Comparison of ENCODE assay signal across 28 cellular contexts in the genomic region with DNA sequence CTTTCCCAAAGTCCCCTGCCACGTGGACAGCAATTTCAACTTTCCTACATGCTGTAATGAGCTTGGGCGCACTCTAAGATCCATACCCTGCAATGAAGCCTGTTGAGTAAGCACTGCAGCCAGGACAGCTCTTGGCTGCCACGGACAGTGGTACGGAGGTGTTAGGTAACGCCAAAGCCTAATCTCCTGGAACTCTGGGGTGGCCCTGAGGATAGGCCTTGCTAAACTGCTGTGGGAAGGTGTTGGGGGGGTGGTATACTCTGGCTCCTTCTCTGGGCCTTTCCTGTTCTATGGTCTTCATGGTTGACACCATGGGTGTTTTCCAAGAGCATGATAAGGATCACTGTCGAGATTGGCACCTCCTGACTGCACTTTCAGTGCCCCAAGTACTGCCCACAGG.
"Had no signal": no experiment of that assay in that cellular context is flagged by ENCODE, and none has a peak within 500 bp of the region (broad histone marks: within the 10 kb centered on the region; RNA-seq: fewer than 3 reads in every experiment).

No MANE protein-coding gene starts in this region.

- H3K79me2 ChIP-seq: parathyroid adenoma had no signal

- H3K9ac ChIP-seq: parathyroid adenoma had no signal

- H3K4me1 ChIP-seq: gastroesophageal sphincter, heart left ventricle, parathyroid adenoma, right atrium auricular region, stomach, tibial artery had no signal

- H3K9me3 ChIP-seq: gastroesophageal sphincter, heart left ventricle, mucosa of descending colon, right atrium auricular region, stomach, testis, tibial artery had no signal

- H3K4me3 Mint-ChIP-seq: mesothelial cell of epicardium; naive B cell; natural killer cell treated with Interleukin-12 subunit alpha and Interleukin-12 subunit beta and Interleukin-15 and Interleukin-18, amount 100 ng/mL, for 72 hours; neural crest cell; type B pancreatic cell had no signal

- H3K4me1 Mint-ChIP-seq: mesothelial cell of epicardium, neural crest cell had no signal

- H3K27me3 Mint-ChIP-seq: progenitor cell of endocrine pancreas had no signal

- H2AFZ ChIP-seq: parathyroid adenoma had no signal

- H3K27me3 ChIP-seq: gastroesophageal sphincter, right atrium auricular region, testis, tibial artery had no signal

- H3K4me2 ChIP-seq: smooth muscle cell had no signal

- ATAC-seq: gastroesophageal sphincter; heart left ventricle; mucosa of descending colon; natural killer cell treated with Interleukin-12 subunit alpha and Interleukin-12 subunit beta and Interleukin-15 and Interleukin-18, amount 100 ng/mL, for 72 hours; sciatic nerve had no signal

- H3K4me3 ChIP-seq: dorsolateral prefrontal cortex, gastroesophageal sphincter, heart left ventricle, lung, mucosa of descending colon, right atrium auricular region, smooth muscle cell, stomach, testis, tibial artery had no signal

- H3K27ac ChIP-seq: dorsolateral prefrontal cortex, gastroesophageal sphincter, heart left ventricle, parathyroid adenoma, right atrium auricular region, stomach, testis, tibial artery had no signal

- DNase-seq: dorsolateral prefrontal cortex; effector CD4-positive, alpha-beta T cell; foreskin fibroblast; hippocampal formation; kidney glomerular epithelial cell; mesenchymal stem cell; mucosa of descending colon; naive B cell; stimulated activated CD4-positive, alpha-beta T cell treated with anti-CD3 and anti-CD28 coated beads, Interleukin-12 subunit alpha, Interleukin-12 subunit beta, amount 100 ng/mL, for 4 hours; stimulated activated CD4-positive, alpha-beta T cell treated with anti-CD3 and anti-CD28 coated beads, Interleukin-1b, Interleukin-23, amount 100 ng/mL, for 48 hours; stimulated activated CD4-positive, alpha-beta T cell treated with anti-CD3 and anti-CD28 coated beads, Interleukin-4, amount 100 ng/mL, for 1 hour; stimulated activated CD8-positive, alpha-beta memory T cell treated with anti-CD3 and anti-CD28 coated beads, Interleukin-4, amount 100 ng/mL, for 48 hours; stimulated activated naive CD4-positive, alpha-beta T cell treated with Interleukin-2 at 50 U/mL for 16 hours; stomach; testis had no signal

- H3K27ac Mint-ChIP-seq: mesothelial cell of epicardium; naive B cell; natural killer cell treated with Interleukin-12 subunit alpha and Interleukin-12 subunit beta and Interleukin-15 and Interleukin-18, amount 100 ng/mL, for 72 hours; progenitor cell of endocrine pancreas; type B pancreatic cell had no signal

- H3K36me3 Mint-ChIP-seq: mesothelial cell of epicardium; natural killer cell treated with Interleukin-12 subunit alpha and Interleukin-12 subunit beta and Interleukin-15 and Interleukin-18, amount 100 ng/mL, for 72 hours; type B pancreatic cell had no signal

- H3K36me3 ChIP-seq: gastroesophageal sphincter, heart left ventricle, right atrium auricular region, stomach, tibial artery had no signal

- H3K9me3 Mint-ChIP-seq: mesothelial cell of epicardium; natural killer cell treated with Interleukin-12 subunit alpha and Interleukin-12 subunit beta and Interleukin-15 and Interleukin-18, amount 100 ng/mL, for 72 hours; neural crest cell; type B pancreatic cell had no signal
